In the genomic region with DNA sequence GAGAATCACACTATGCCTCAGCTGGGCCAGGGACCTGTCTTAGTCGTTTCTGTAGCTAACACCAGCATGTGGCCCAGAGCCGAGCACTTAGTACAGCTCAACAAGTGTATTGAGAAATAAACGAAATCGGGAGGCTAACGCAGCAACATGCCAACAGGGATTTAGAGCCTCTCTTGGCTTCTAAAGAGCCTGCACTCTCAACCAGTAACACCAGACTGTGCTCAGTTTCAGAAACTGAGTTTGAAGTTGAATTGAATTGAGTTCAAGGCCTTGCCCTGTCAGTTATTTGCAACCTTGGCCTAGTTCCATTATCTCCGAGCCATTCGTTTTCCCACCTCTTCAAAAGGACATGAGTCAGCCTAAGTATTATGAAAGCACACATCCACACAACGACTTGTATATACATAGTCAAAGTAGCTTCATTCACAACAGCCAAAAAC, we compare ENCODE assay signal across 16 cellular contexts.
DNase-seq lines count a peak whose midpoint lies in the region; ATAC-seq and TF ChIP-seq lines count a peak whose summit lies in the region.
"Had no signal": no experiment of that assay in that cellular context is flagged by ENCODE, and none has a peak within 500 bp of the region (broad histone marks: within the 10 kb centered on the region; RNA-seq: fewer than 3 reads in every experiment).

No MANE protein-coding gene starts in this region.

- H3K4me1 ChIP-seq in mucosa of descending colon (ENCODE audit: low read depth) = no peaks in the 10 kb centered on the region
- H3K4me1 ChIP-seq: Caco-2 had no signal

- DNase-seq in left cardiac atrium (no peak), Right ventricle myocardium inferior (ENCODE audit: missing footprints) (no peak), epithelial cell of esophagus (ENCODE audit: low read depth) (peak; percentile 64), mucosa of descending colon (peak in 2 of 3 donors; percentile 20 to 41), NCI-H748 treated with DMSO at 0.1 percent for 48 hours (lab: John Stamatoyannopoulos, UW) (no peak)
- DNase-seq in activated CD4-positive, alpha-beta memory T cell treated with anti-CD3 and anti-CD28 coated beads, Interleukin-2, amount 10 ng/mL, durations not matched to agents 7 days and 5 days = no peak
- DNase-seq in activated CD4-positive, alpha-beta memory T cell treated with anti-CD3 and anti-CD28 coated beads for 36 hours = no peak
- DNase-seq: activated CD8-positive, alpha-beta memory T cell treated with anti-CD3 and anti-CD28 coated beads for 24 hours; Caco-2; NCI-H1105 treated with DMSO at 0.1 percent for 48 hours; NCI-H524 treated with DMSO at 0.1 percent for 48 hours; nephron progenitor cell; T1000 had no signal

- peaks cover 2% of the 10 kb centered on the region for H3K9me3 Mint-ChIP-seq in activated CD4-positive, alpha-beta memory T cell treated with anti-CD3 and anti-CD28 coated beads, Interleukin-2, amount 10 ng/mL, durations not matched to agents 7 days and 5 days
- H3K9me3 Mint-ChIP-seq in activated CD4-positive, alpha-beta memory T cell treated with anti-CD3 and anti-CD28 coated beads for 36 hours = no peaks in the 10 kb centered on the region
- H3K9me3 Mint-ChIP-seq: nephron progenitor cell had no signal

- ATAC-seq in left cardiac atrium = peak; percentile 44 to 77
- no peak for ATAC-seq in Right ventricle myocardium inferior
- ATAC-seq in mucosa of descending colon = peak; percentile 38
- no peak for ATAC-seq in HG03442 (IDR thresholded peaks at IDR 0.05; ENCODE audit: unreplicated experiment)

- intact Hi-C loops in left cardiac atrium (cut with DNase I) (no loop called here), Right ventricle myocardium inferior (cut with DNase I) (no loop called here), mucosa of descending colon (cut with DNase I, micrococcal nuclease) (no loop called here)
- intact Hi-C loops in activated CD4-positive, alpha-beta memory T cell treated with anti-CD3 and anti-CD28 coated beads for 36 hours (cut with micrococcal nuclease) = no loop called here

- H3K4me3 ChIP-seq in epithelial cell of esophagus (ENCODE audit: low read length) = no peak overlapping the region
- no peak overlapping the region for H3K4me3 ChIP-seq in mucosa of descending colon
- H3K4me3 ChIP-seq: smooth muscle cell had no signal

- TF ChIP-seq CTCF in epithelial cell of esophagus (IDR thresholded peaks at IDR 0.05; ENCODE audit: insufficient read depth, low read depth, low read length, missing control alignments) (no peak), mucosa of descending colon (IDR thresholded peaks at IDR 0.05) (no peak)

- H3K4me1 Mint-ChIP-seq in activated CD4-positive, alpha-beta memory T cell treated with anti-CD3 and anti-CD28 coated beads, Interleukin-2, amount 10 ng/mL, durations not matched to agents 7 days and 5 days = no peaks in the 10 kb centered on the region
- H3K4me1 Mint-ChIP-seq in activated CD4-positive, alpha-beta memory T cell treated with anti-CD3 and anti-CD28 coated beads for 36 hours (ENCODE audit: low read depth) = no peaks in the 10 kb centered on the region
- H3K4me1 Mint-ChIP-seq: IgD-negative memory B cell had no signal

- CTCF ChIA-PET in activated CD4-positive, alpha-beta memory T cell treated with anti-CD3 and anti-CD28 coated beads, Interleukin-2, amount 10 ng/mL, durations not matched to agents 7 days and 5 days (lab: Charles Lee) = no interaction called here
- CTCF ChIA-PET in activated CD4-positive, alpha-beta memory T cell treated with anti-CD3 and anti-CD28 coated beads for 36 hours (lab: Charles Lee) = no interaction called here

- H3K36me3 ChIP-seq in mucosa of descending colon (ENCODE audit: low read depth) = no peaks in the 10 kb centered on the region

- no peaks in the 10 kb centered on the region for H3K27me3 Mint-ChIP-seq in activated CD4-positive, alpha-beta memory T cell treated with anti-CD3 and anti-CD28 coated beads, Interleukin-2, amount 10 ng/mL, durations not matched to agents 7 days and 5 days
- peaks cover 2% of the 10 kb centered on the region for H3K27me3 Mint-ChIP-seq in activated CD4-positive, alpha-beta memory T cell treated with anti-CD3 and anti-CD28 coated beads for 36 hours
- H3K27me3 Mint-ChIP-seq: IgD-negative memory B cell had no signal

- POLR2A ChIA-PET in activated CD4-positive, alpha-beta memory T cell treated with anti-CD3 and anti-CD28 coated beads, Interleukin-2, amount 10 ng/mL, durations not matched to agents 7 days and 5 days (lab: Charles Lee) = no interaction called here
- POLR2A ChIA-PET in activated CD4-positive, alpha-beta memory T cell treated with anti-CD3 and anti-CD28 coated beads for 36 hours (lab: Charles Lee) = no interaction called here

- no peak overlapping the region for H3K4me3 Mint-ChIP-seq in activated CD4-positive, alpha-beta memory T cell treated with anti-CD3 and anti-CD28 coated beads, Interleukin-2, amount 10 ng/mL, durations not matched to agents 7 days and 5 days
- no peak overlapping the region for H3K4me3 Mint-ChIP-seq in activated CD4-positive, alpha-beta memory T cell treated with anti-CD3 and anti-CD28 coated beads for 36 hours
- H3K4me3 Mint-ChIP-seq: IgD-negative memory B cell, nephron progenitor cell had no signal

- H3K27ac Mint-ChIP-seq in activated CD4-positive, alpha-beta memory T cell treated with anti-CD3 and anti-CD28 coated beads, Interleukin-2, amount 10 ng/mL, durations not matched to agents 7 days and 5 days = no peak overlapping the region
- no peak overlapping the region for H3K27ac Mint-ChIP-seq in activated CD4-positive, alpha-beta memory T cell treated with anti-CD3 and anti-CD28 coated beads for 36 hours
- H3K27ac Mint-ChIP-seq: IgD-negative memory B cell, nephron progenitor cell had no signal

- no peaks in the 10 kb centered on the region for H3K9me3 ChIP-seq in mucosa of descending colon
- H3K9me3 ChIP-seq: Caco-2 had no signal

- no peaks in the 10 kb centered on the region for H3K36me3 Mint-ChIP-seq in activated CD4-positive, alpha-beta memory T cell treated with anti-CD3 and anti-CD28 coated beads, Interleukin-2, amount 10 ng/mL, durations not matched to agents 7 days and 5 days (ENCODE audit: low read depth)
- no peaks in the 10 kb centered on the region for H3K36me3 Mint-ChIP-seq in activated CD4-positive, alpha-beta memory T cell treated with anti-CD3 and anti-CD28 coated beads for 36 hours

Comparison
In these comparisons a context has a peak if more than half of its experiments do, and no peak if none do; other contexts are left out.
1. ATAC-seq: peak in left cardiac atrium (2 of 2) and mucosa of descending colon (single experiment); none in Right ventricle myocardium inferior (single experiment) and HG03442 (single experiment).
2. DNase-seq: peak in epithelial cell of esophagus (single experiment) and mucosa of descending colon (2 of 3); none in left cardiac atrium (single experiment), Right ventricle myocardium inferior (single experiment), NCI-H748 treated with DMSO at 0.1 percent for 48 hours (single experiment), activated CD4-positive, alpha-beta memory T cell treated with anti-CD3 and anti-CD28 coated beads, Interleukin-2, amount 10 ng/mL, durations not matched to agents 7 days and 5 days (single experiment) and activated CD4-positive, alpha-beta memory T cell treated with anti-CD3 and anti-CD28 coated beads for 36 hours (single experiment).